In genomic region chr5:68378204-68378830, GRCh38 we compare ENCODE assay signal across 9 cellular contexts.
A peak's percentile ranks its signal among the peaks of the same experiment; 100 is the strongest.
DNase-seq lines count a peak whose midpoint lies in the region; ATAC-seq and TF ChIP-seq lines count a peak whose summit lies in the region.
"Had no signal": no experiment of that assay in that cellular context is flagged by ENCODE, and none has a peak within 500 bp of the region (broad histone marks: within the 10 kb centered on the region; RNA-seq: fewer than 3 reads in every experiment).

No MANE protein-coding gene starts in this region.

- H3K4ac ChIP-seq in H9 (ENCODE audit: low read depth, low read length): no peak overlapping the region

- no peak overlapping the region for H3K9ac ChIP-seq in H9 (ENCODE audit: extremely low read depth, insufficient read length, low read length)
- H3K9ac ChIP-seq in MM.1S (ENCODE audit: low read length): no peak overlapping the region

- no peaks in the 10 kb centered on the region for H3F3A ChIP-seq in MM.1S (ENCODE audit: insufficient read depth, low read length)

- intact Hi-C loops in psoas muscle (cut with DNase I): no loop called here

- no peaks in the 10 kb centered on the region for H3K79me2 ChIP-seq in H9 (ENCODE audit: insufficient read depth, low read length)
- no peaks in the 10 kb centered on the region for H3K79me2 ChIP-seq in MM.1S (ENCODE audit: low read length)

- H2BK20ac ChIP-seq in H9 (ENCODE audit: low read depth, low read length, poor library complexity, severe bottlenecking): no peak overlapping the region

- peaks cover 15% of the 10 kb centered on the region in 2 experiments for H3K4me1 Mint-ChIP-seq in H9
- peaks cover 50% of the 10 kb centered on the region for H3K4me1 Mint-ChIP-seq in nephron

- H3K4me1 ChIP-seq in H9 (ENCODE audit: insufficient read depth, low read length) (no peaks in the 10 kb centered on the region), MM.1S (ENCODE audit: low read length) (no peaks in the 10 kb centered on the region), psoas muscle (no peaks in the 10 kb centered on the region)

- no peak overlapping the region for H2BK12ac ChIP-seq in H9 (ENCODE audit: insufficient read length, low read depth, low read length)

- no peak overlapping the region for H3K14ac ChIP-seq in H9 (ENCODE audit: insufficient read depth, low read length)

- H3K4me3 Mint-ChIP-seq in H9 (no peak overlapping the region), nephron (no peak overlapping the region)

- H2AFZ ChIP-seq in H9 (ENCODE audit: low read length) (no peak overlapping the region), MM.1S (ENCODE audit: low read length) (no peak overlapping the region)

- H4K5ac ChIP-seq in H9 (ENCODE audit: insufficient read length, low read depth, low read length): no peak overlapping the region

- no peak overlapping the region for H3K56ac ChIP-seq in H9 (ENCODE audit: insufficient read length, low read depth, low read length)

- H3K27me3 Mint-ChIP-seq in H9 (ENCODE audit: low read depth): no peaks in the 10 kb centered on the region
- no peaks in the 10 kb centered on the region for H3K27me3 Mint-ChIP-seq in nephron (ENCODE audit: low read depth)

- H3K27ac Mint-ChIP-seq in H9 (peak overlapping the region; percentile 27 to 70 (median 27); a peak in 4 of 7 replicates), nephron (peak overlapping the region in 2 of 3 experiments; percentile 43 to 82)

- H3K18ac ChIP-seq in H9 (ENCODE audit: insufficient read length, low read depth, low read length): no peak overlapping the region

- WGBS in H9 (ENCODE audit: extremely low coverage, insufficient read length, low lambda C conversion rate): no CpG with 5 or more reads among the region's 3 CpGs
- WGBS in psoas muscle, 3 donors: 84 to 85% (median 85%) methylated on average over 3 of the region's 3 CpGs

- DNase-seq in H9 (no peak), KG1 (lab: John Stamatoyannopoulos, UW) (peak; percentile 79), amniotic stem cell (lab: John Stamatoyannopoulos, UW) (no peak), MM.1S (no peak), psoas muscle (no peak)
- DNase-seq: activated CD4-positive, alpha-beta T cell treated with anti-CD3 and anti-CD28 coated beads for 1 hour; NCI-H2081 had no signal

- H4K20me1 ChIP-seq in H9 (ENCODE audit: control insufficient read depth, insufficient read depth, insufficient read length): no peaks in the 10 kb centered on the region
- H4K20me1 ChIP-seq in MM.1S (ENCODE audit: insufficient read depth, low read length): no peaks in the 10 kb centered on the region

- H3K9me3 ChIP-seq in H9 (ENCODE audit: control insufficient read depth, low read depth, low read length) (no peaks in the 10 kb centered on the region), MM.1S (replicated peaks; ENCODE audit: insufficient read depth, low read length) (no peaks in the 10 kb centered on the region), psoas muscle (no peaks in the 10 kb centered on the region)

- no peak overlapping the region for H3K23ac ChIP-seq in H9 (ENCODE audit: insufficient read length, low read depth, low read length)

- H3K23me2 ChIP-seq in H9 (ENCODE audit: insufficient read length, low read depth, low read length, poor library complexity, severe bottlenecking): no peaks in the 10 kb centered on the region

- no peaks in the 10 kb centered on the region for H3K36me3 ChIP-seq in MM.1S (replicated peaks; ENCODE audit: insufficient read depth, low read length)
- no peaks in the 10 kb centered on the region for H3K36me3 ChIP-seq in psoas muscle (ENCODE audit: insufficient read depth in 1 of 2, low read depth in 1 of 2)

- no peak overlapping the region for H2BK120ac ChIP-seq in H9 (ENCODE audit: low read depth, low read length, poor library complexity, severe bottlenecking)

- H3K79me1 ChIP-seq in H9 (ENCODE audit: insufficient read depth, low read depth, low read length, poor library complexity, severe bottlenecking): no peaks in the 10 kb centered on the region

- H2AK5ac ChIP-seq in H9 (ENCODE audit: insufficient read length, low read length): no peak overlapping the region

- ATAC-seq in GM18907 (IDR thresholded peaks at IDR 0.05; ENCODE audit: unreplicated experiment) (peak; percentile 94), psoas muscle (no peak)

- no peak overlapping the region for H4K8ac ChIP-seq in H9 (replicated peaks; ENCODE audit: insufficient read length, low read depth, low read length)

- H2BK15ac ChIP-seq in H9 (ENCODE audit: low read depth, low read length): no peak overlapping the region

- H3K27ac ChIP-seq in H9 (ENCODE audit: insufficient read length, low read depth, low read length) (no peak overlapping the region), MM.1S (ENCODE audit: low read length) (no peak overlapping the region), psoas muscle (no peak overlapping the region)

- H3K4me2 ChIP-seq in H9 (ENCODE audit: insufficient read depth, insufficient read length, low read length): no peak overlapping the region
- H3K4me2 ChIP-seq in MM.1S (ENCODE audit: low read depth, low read length): no peak overlapping the region

- H3K9me2 ChIP-seq in MM.1S (replicated peaks; ENCODE audit: insufficient read depth, low read length): no peaks in the 10 kb centered on the region

- no peak overlapping the region for H3T11ph ChIP-seq in H9 (ENCODE audit: low read length)

- no peak overlapping the region for H2BK5ac ChIP-seq in H9 (ENCODE audit: insufficient read length, low read length)

- H3K9me3 Mint-ChIP-seq in H9: peaks cover under 1 to 3% of the 10 kb centered on the region in 2 experiments; a peak in 2 of 5 replicates
- H3K9me3 Mint-ChIP-seq in nephron: peaks cover under 1% of the 10 kb centered on the region

- TF ChIP-seq CTCF in H9 (conservative IDR thresholded peaks at IDR 0.05) (no peak), nephron (IDR thresholded peaks at IDR 0.05; ENCODE audit: unreplicated experiment in 3 of 3) (no peak), MM.1S (IDR thresholded peaks at IDR 0.05; ENCODE audit: low read length) (no peak), psoas muscle (IDR thresholded peaks at IDR 0.05) (no peak)

- H4K91ac ChIP-seq in H9 (ENCODE audit: insufficient read length, low read depth, low read length): no peak overlapping the region

- no peak overlapping the region for H3K4me3 ChIP-seq in MM.1S (ENCODE audit: low read length)
- no peak overlapping the region for H3K4me3 ChIP-seq in psoas muscle

- peaks cover 0 to 3% (median 0%) of the 10 kb centered on the region in 3 experiments; a peak in 3 of 7 replicates for H3K36me3 Mint-ChIP-seq in H9 (ENCODE audit: insufficient read depth in 1 of 3, low read depth in 3 of 3)
- H3K36me3 Mint-ChIP-seq in nephron (ENCODE audit: low read depth): no peaks in the 10 kb centered on the region

- no peaks in the 10 kb centered on the region for H3K27me3 ChIP-seq in H9 (ENCODE audit: insufficient read depth, low read length)
- no peaks in the 10 kb centered on the region for H3K27me3 ChIP-seq in MM.1S (replicated peaks; ENCODE audit: insufficient read depth, low read length)
- H3K27me3 ChIP-seq in psoas muscle (ENCODE audit: insufficient read depth in 3 of 3, low read length in 2 of 3): no peaks in the 10 kb centered on the region
